ENCODE assay signal across 14 cellular contexts in genomic region chr2:102803897-102804217, GRCh38. TPM values are rescaled to one million over a fixed set of nuclear protein-coding genes. Genes with fewer than 3 reads are reported as not detected.
DNase-seq lines count a peak whose midpoint lies in the region; ATAC-seq and TF ChIP-seq lines count a peak whose summit lies in the region.
"Had no signal": no experiment of that assay in that cellular context is flagged by ENCODE, and none has a peak within 500 bp of the region (broad histone marks: within the 10 kb centered on the region; RNA-seq: fewer than 3 reads in every experiment).

No MANE protein-coding gene starts in this region.

- H3K9me3 Mint-ChIP-seq in activated naive CD8-positive, alpha-beta T cell treated with anti-CD3 and anti-CD28 coated beads, Interleukin-2, amount 10 ng/mL, durations not matched to agents 7 days and 5 days, result peaks cover 29% of the 10 kb centered on the region
- peaks cover 30% of the 10 kb centered on the region for H3K9me3 Mint-ChIP-seq in activated naive CD8-positive, alpha-beta T cell treated with anti-CD3 and anti-CD28 coated beads, Interleukin-2, amount 50 U/mL, for 24 hours

- 71 to 89% methylated on average over 1 to 5 of the region's 5 CpGs for whole genome bisulfite sequencing in transverse colon (ENCODE audit: low coverage in 1 of 2), 2 donors

- H3K4me3 ChIP-seq in gastrocnemius medialis (no peak overlapping the region), transverse colon (no peak overlapping the region)
- H3K4me3 ChIP-seq: GM23338 had no signal

- peaks cover 3% of the 10 kb centered on the region for H3K27me3 Mint-ChIP-seq in activated naive CD8-positive, alpha-beta T cell treated with anti-CD3 and anti-CD28 coated beads, Interleukin-2, amount 10 ng/mL, durations not matched to agents 7 days and 5 days
- H3K27me3 Mint-ChIP-seq in activated naive CD8-positive, alpha-beta T cell treated with anti-CD3 and anti-CD28 coated beads, Interleukin-2, amount 50 U/mL, for 24 hours, result no peaks in the 10 kb centered on the region
- peaks cover 6% of the 10 kb centered on the region for H3K27me3 Mint-ChIP-seq in T-helper 17 cell

- TF ChIP-seq POLR2A in gastrocnemius medialis (IDR thresholded peaks at IDR 0.05), result no peak
- no peak for TF ChIP-seq POLR2A in transverse colon (IDR thresholded peaks at IDR 0.05)

- in situ Hi-C loops in gastrocnemius medialis (cut with MboI; ENCODE audit: low sequenced_read_pairs in 4 of 4) (loop anchor here in 3 of 4 donors (5.0 to 10.0 kb wide), 3 partner anchors 47 to 52 kb away; no protein-coding TSS in a partner anchor), transverse colon (cut with MboI; ENCODE audit: low pct_ligation_motif_present in 1 of 4, low pct_unique_long_range_greater_than_20kb in 1 of 4, low sequenced_read_pairs in 3 of 4) (loop anchor here in 2 of 4 donors (10.0 kb wide), 1 partner anchor 49 kb away; no protein-coding TSS in a partner anchor)

- H3K4me1 ChIP-seq in gastrocnemius medialis, result peaks cover 46 to 61% of the 10 kb centered on the region in 2 donors
- H3K4me1 ChIP-seq in transverse colon, result no peaks in the 10 kb centered on the region

- DNase-seq in activated naive CD8-positive, alpha-beta T cell treated with anti-CD3 and anti-CD28 coated beads, Interleukin-2, amount 10 ng/mL, durations not matched to agents 7 days and 5 days, result no peak
- no peak for DNase-seq in activated naive CD8-positive, alpha-beta T cell treated with anti-CD3 and anti-CD28 coated beads, Interleukin-2, amount 50 U/mL, for 24 hours
- DNase-seq in T-helper 17 cell, result no peak
- peak; percentile 29 for DNase-seq in left ventricle myocardium superior
- DNase-seq in gastrocnemius medialis, result peak; percentile 43 to 67
- no peak for DNase-seq in transverse colon
- DNase-seq in activated CD4-positive, CD25-positive, alpha-beta regulatory T cell (lab: John Stamatoyannopoulos, UW), result no peak
- no peak for DNase-seq in glomerular visceral epithelial cell (ENCODE audit: extremely low spot score)
- DNase-seq: CD8-positive, alpha-beta T cell; NCI-H1092; NCI-H2107; NCI-H226; NCI-H526 had no signal

- no peak for ATAC-seq in activated naive CD8-positive, alpha-beta T cell treated with anti-CD3 and anti-CD28 coated beads, Interleukin-2, amount 10 ng/mL, durations not matched to agents 7 days and 5 days (ENCODE audit: low read depth)
- no peak for ATAC-seq in activated naive CD8-positive, alpha-beta T cell treated with anti-CD3 and anti-CD28 coated beads, Interleukin-2, amount 50 U/mL, for 24 hours
- ATAC-seq in T-helper 17 cell, result no peak
- ATAC-seq in left ventricle myocardium superior, result peak; percentile 50
- peak; percentile 76 to 78 for ATAC-seq in gastrocnemius medialis
- ATAC-seq: CD8-positive, alpha-beta T cell; GM23338 had no signal

- intact Hi-C loops in left ventricle myocardium superior (cut with micrococcal nuclease), result no loop called here
- intact Hi-C loops in gastrocnemius medialis (cut with DNase I; ENCODE audit: low total_unique reads), result no loop called here
- intact Hi-C loops in transverse colon (cut with DNase I; ENCODE audit: low total_unique reads), result no loop called here

- H3K4me1 Mint-ChIP-seq in activated naive CD8-positive, alpha-beta T cell treated with anti-CD3 and anti-CD28 coated beads, Interleukin-2, amount 10 ng/mL, durations not matched to agents 7 days and 5 days, result peaks cover 14% of the 10 kb centered on the region
- peaks cover 12% of the 10 kb centered on the region for H3K4me1 Mint-ChIP-seq in activated naive CD8-positive, alpha-beta T cell treated with anti-CD3 and anti-CD28 coated beads, Interleukin-2, amount 50 U/mL, for 24 hours
- peaks cover 11% of the 10 kb centered on the region for H3K4me1 Mint-ChIP-seq in T-helper 17 cell
- H3K4me1 Mint-ChIP-seq: GM23338 had no signal

- H3K27ac Mint-ChIP-seq in activated naive CD8-positive, alpha-beta T cell treated with anti-CD3 and anti-CD28 coated beads, Interleukin-2, amount 10 ng/mL, durations not matched to agents 7 days and 5 days, result no peak overlapping the region
- H3K27ac Mint-ChIP-seq in activated naive CD8-positive, alpha-beta T cell treated with anti-CD3 and anti-CD28 coated beads, Interleukin-2, amount 50 U/mL, for 24 hours, result no peak overlapping the region
- no peak overlapping the region for H3K27ac Mint-ChIP-seq in T-helper 17 cell
- H3K27ac Mint-ChIP-seq: CD8-positive, alpha-beta T cell; GM23338 had no signal

- POLR2A ChIA-PET in activated naive CD8-positive, alpha-beta T cell treated with anti-CD3 and anti-CD28 coated beads, Interleukin-2, amount 10 ng/mL, durations not matched to agents 7 days and 5 days (lab: Charles Lee), result no interaction called here

- H3K36me3 ChIP-seq in gastrocnemius medialis (no peaks in the 10 kb centered on the region), transverse colon (no peaks in the 10 kb centered on the region)

- H3K9me3 ChIP-seq in T-helper 17 cell (ENCODE audit: control insufficient read depth, low read length, poor library complexity, severe bottlenecking) (no peaks in the 10 kb centered on the region), gastrocnemius medialis (no peaks in the 10 kb centered on the region), transverse colon (peaks cover 22 to 24% of the 10 kb centered on the region in 2 donors)

- H3K27ac ChIP-seq in gastrocnemius medialis (peak overlapping the region; percentile 72 to 86 (median 79)), transverse colon (no peak overlapping the region)

- no peak for TF ChIP-seq CTCF in gastrocnemius medialis (IDR thresholded peaks at IDR 0.05 in 4 of 5, conservative IDR thresholded peaks at IDR 0.05 in 1 of 5)
- TF ChIP-seq CTCF in transverse colon (IDR thresholded peaks at IDR 0.05), result no peak

- H3K27me3 ChIP-seq in gastrocnemius medialis, result no peaks in the 10 kb centered on the region
- no peaks in the 10 kb centered on the region for H3K27me3 ChIP-seq in transverse colon

- H3K4me3 Mint-ChIP-seq in activated naive CD8-positive, alpha-beta T cell treated with anti-CD3 and anti-CD28 coated beads, Interleukin-2, amount 10 ng/mL, durations not matched to agents 7 days and 5 days, result peak overlapping the region; percentile 36
- no peak overlapping the region for H3K4me3 Mint-ChIP-seq in activated naive CD8-positive, alpha-beta T cell treated with anti-CD3 and anti-CD28 coated beads, Interleukin-2, amount 50 U/mL, for 24 hours
- H3K4me3 Mint-ChIP-seq in T-helper 17 cell, result peak overlapping the region; percentile 70
- H3K4me3 Mint-ChIP-seq: CD8-positive, alpha-beta T cell; GM23338 had no signal

- TF ChIP-seq EP300 in transverse colon (IDR thresholded peaks at IDR 0.05; ENCODE audit: low read depth), result no peak

- peaks cover 41% of the 10 kb centered on the region for H3K36me3 Mint-ChIP-seq in activated naive CD8-positive, alpha-beta T cell treated with anti-CD3 and anti-CD28 coated beads, Interleukin-2, amount 10 ng/mL, durations not matched to agents 7 days and 5 days
- H3K36me3 Mint-ChIP-seq in activated naive CD8-positive, alpha-beta T cell treated with anti-CD3 and anti-CD28 coated beads, Interleukin-2, amount 50 U/mL, for 24 hours (ENCODE audit: low read depth), result peaks cover 48% of the 10 kb centered on the region
- H3K36me3 Mint-ChIP-seq in T-helper 17 cell (ENCODE audit: low read depth), result peaks cover 5% of the 10 kb centered on the region

RNA-seq across cellular contexts. Expression of gene TMEM182, which starts 42.0 kb away (rescaled TPM):
- total RNA-seq in activated naive CD8-positive, alpha-beta T cell treated with anti-CD3 and anti-CD28 coated beads, Interleukin-2, amount 10 ng/mL, durations not matched to agents 7 days and 5 days, result 1 to 10 TPM; 3.6 to 6.0 TPM
- 1 to 10 TPM; 1.8 to 2.9 TPM for total RNA-seq in T-helper 17 cell
- 176 TPM for total RNA-seq in left ventricle myocardium superior
- total RNA-seq in gastrocnemius medialis, result 10 to 100 TPM in 1 of 4 donors, 1 to 10 TPM in 3; 6.1 to 15.2 (median 8.0) TPM
- 1 to 10 TPM in 2 of 4 donors, not detected in 2; 3.7 to 3.8 TPM for total RNA-seq in transverse colon

Comparison
In these comparisons a context has a peak if more than half of its experiments do, and no peak if none do; other contexts are left out.
1. ATAC-seq: peak in left ventricle myocardium superior (single experiment) and gastrocnemius medialis (2 of 2); none in activated naive CD8-positive, alpha-beta T cell treated with anti-CD3 and anti-CD28 coated beads, Interleukin-2, amount 10 ng/mL, durations not matched to agents 7 days and 5 days (single experiment), activated naive CD8-positive, alpha-beta T cell treated with anti-CD3 and anti-CD28 coated beads, Interleukin-2, amount 50 U/mL, for 24 hours (single experiment) and T-helper 17 cell (single experiment).
2. DNase-seq: peak in left ventricle myocardium superior (single experiment) and gastrocnemius medialis (2 of 2); none in activated naive CD8-positive, alpha-beta T cell treated with anti-CD3 and anti-CD28 coated beads, Interleukin-2, amount 10 ng/mL, durations not matched to agents 7 days and 5 days (single experiment), activated naive CD8-positive, alpha-beta T cell treated with anti-CD3 and anti-CD28 coated beads, Interleukin-2, amount 50 U/mL, for 24 hours (single experiment), T-helper 17 cell (0 of 3), transverse colon (single experiment), activated CD4-positive, CD25-positive, alpha-beta regulatory T cell (0 of 4) and glomerular visceral epithelial cell (single experiment).
3. H3K27ac ChIP-seq: peak in gastrocnemius medialis (4 of 4); none in transverse colon (0 of 4).
4. RNA of gene TMEM182, which starts 42.0 kb away (total RNA-seq): 176 TPM in left ventricle myocardium superior (single experiment); 6.1 to 15.2 TPM in gastrocnemius medialis, 3.6 to 6.0 TPM in activated naive CD8-positive, alpha-beta T cell treated with anti-CD3 and anti-CD28 coated beads, Interleukin-2, amount 10 ng/mL, durations not matched to agents 7 days and 5 days, 3.7 to 3.8 TPM in transverse colon and 1.8 to 2.9 TPM in T-helper 17 cell; every median in the first group is over 10 times any median in the second.